9 cellular contexts compared by ENCODE assay signal in genomic region chr11:126080206-126080941, GRCh38. TPM values are rescaled to one million over a fixed set of nuclear protein-coding genes. Genes with fewer than 3 reads are reported as not detected.
DNase-seq lines count a peak whose midpoint lies in the region; ATAC-seq and TF ChIP-seq lines count a peak whose summit lies in the region.
"Had no signal": no experiment of that assay in that cellular context is flagged by ENCODE, and none has a peak within 500 bp of the region (broad histone marks: within the 10 kb centered on the region; RNA-seq: fewer than 3 reads in every experiment).

No MANE protein-coding gene starts in this region.

- no peak for DNase-seq in GM23338 (ENCODE audit: low spot score)
- peak; percentile 30 to 75 for DNase-seq in NCI-H446 (lab: John Stamatoyannopoulos, UW)
- no peak for DNase-seq in heart left ventricle
- no peak for DNase-seq in T-helper 17 cell
- DNase-seq in activated CD4-positive, alpha-beta T cell treated with anti-CD3 and anti-CD28 coated beads for 48 hours, result no peak
- DNase-seq: esophagus squamous epithelium; stimulated activated CD4-positive, alpha-beta T cell treated with anti-CD3 and anti-CD28 coated beads, Interleukin-4, amount 100 ng/mL, for 24 hours had no signal

- H3F3A ChIP-seq in GM23338 (replicated peaks; ENCODE audit: low read depth), result peaks cover 4% of the 10 kb centered on the region; the same call in 1 of the 2 replicates

- H3K27ac ChIP-seq in GM23338 (ENCODE audit: low read depth) (no peak overlapping the region), heart left ventricle (peak overlapping the region in 1 of 12 donors; percentile 55), rectal smooth muscle tissue (ENCODE audit: low read depth, low read length) (peak overlapping the region; percentile 71)
- H3K27ac ChIP-seq: esophagus squamous epithelium had no signal

- H3K4me2 ChIP-seq in GM23338, result peak overlapping the region; percentile 54

- 73 to 80% (median 79%) methylated on average over 8 of the region's 8 CpGs for WGBS in heart left ventricle, 4 donors

- no peak for TF ChIP-seq CTCF in GM23338 (conservative IDR thresholded peaks at IDR 0.05; ENCODE audit: low read depth in 2 of 2)
- no peak for TF ChIP-seq CTCF in heart left ventricle (IDR thresholded peaks at IDR 0.05)

- H3K9ac ChIP-seq in rectal smooth muscle tissue (ENCODE audit: low read length), result no peak overlapping the region

- H3K4me1 ChIP-seq in GM23338 (ENCODE audit: insufficient read depth), result peaks cover 48% of the 10 kb centered on the region
- H3K4me1 ChIP-seq in heart left ventricle, result peaks cover 0 to 10% (median 0%) of the 10 kb centered on the region in 12 donors
- peaks cover 10% of the 10 kb centered on the region for H3K4me1 ChIP-seq in rectal smooth muscle tissue (ENCODE audit: control insufficient read depth, insufficient read depth, low read length)

- H3K9me2 ChIP-seq in GM23338 (ENCODE audit: insufficient read depth), result no peaks in the 10 kb centered on the region

- ATAC-seq in GM23338 (peak; percentile 13), heart left ventricle (peak in 3 of 4 donors; percentile 23 to 27 (median 26)), T-helper 17 cell (no peak), HG03135 (IDR thresholded peaks at IDR 0.05; ENCODE audit: unreplicated experiment) (no peak)

- H2AFZ ChIP-seq in GM23338, result peak overlapping the region; percentile 97

- no peak overlapping the region for H3K4me3 Mint-ChIP-seq in GM23338
- H3K4me3 Mint-ChIP-seq in T-helper 17 cell, result no peak overlapping the region

- H4K20me1 ChIP-seq in GM23338 (replicated peaks; ENCODE audit: insufficient read depth), result no peaks in the 10 kb centered on the region

- H3K27me3 Mint-ChIP-seq in GM23338 (ENCODE audit: insufficient read depth, low read depth, poor library complexity), result peaks cover 18% of the 10 kb centered on the region
- H3K27me3 Mint-ChIP-seq in T-helper 17 cell, result no peaks in the 10 kb centered on the region

- no peaks in the 10 kb centered on the region for H3K27me3 ChIP-seq in GM23338 (ENCODE audit: insufficient read depth)
- H3K27me3 ChIP-seq in heart left ventricle, result peaks cover 0 to 3% (median 0%) of the 10 kb centered on the region in 9 donors
- H3K27me3 ChIP-seq in rectal smooth muscle tissue (ENCODE audit: control insufficient read depth, insufficient read depth, low read length), result no peaks in the 10 kb centered on the region

- H3K36me3 Mint-ChIP-seq in GM23338 (ENCODE audit: low read depth), result no peaks in the 10 kb centered on the region
- H3K36me3 Mint-ChIP-seq in T-helper 17 cell (ENCODE audit: low read depth), result no peaks in the 10 kb centered on the region

- H3K79me2 ChIP-seq in GM23338 (replicated peaks; ENCODE audit: insufficient read depth), result no peaks in the 10 kb centered on the region

- no peaks in the 10 kb centered on the region for H3K9me3 Mint-ChIP-seq in GM23338

- no peaks in the 10 kb centered on the region for H3K36me3 ChIP-seq in GM23338 (ENCODE audit: insufficient read depth)
- no peaks in the 10 kb centered on the region for H3K36me3 ChIP-seq in heart left ventricle
- H3K36me3 ChIP-seq in rectal smooth muscle tissue (ENCODE audit: control insufficient read depth, insufficient read depth, low read length), result no peaks in the 10 kb centered on the region
- H3K36me3 ChIP-seq: esophagus squamous epithelium had no signal

- no peak for TF ChIP-seq POLR2A in heart left ventricle (IDR thresholded peaks at IDR 0.05)

- H3K9me3 ChIP-seq in heart left ventricle (no peaks in the 10 kb centered on the region), T-helper 17 cell (ENCODE audit: control insufficient read depth, low read length, poor library complexity, severe bottlenecking) (no peaks in the 10 kb centered on the region)
- H3K9me3 ChIP-seq: esophagus squamous epithelium had no signal

- H3K4me1 Mint-ChIP-seq in GM23338 (peaks cover 61% of the 10 kb centered on the region), T-helper 17 cell (peaks cover 14% of the 10 kb centered on the region)

- intact Hi-C loops in heart left ventricle (cut with DNase I), result no loop called here

- H3K4me3 ChIP-seq in GM23338 (no peak overlapping the region), heart left ventricle (no peak overlapping the region), rectal smooth muscle tissue (ENCODE audit: low read length) (no peak overlapping the region)
- H3K4me3 ChIP-seq: esophagus squamous epithelium had no signal

- H3K27ac Mint-ChIP-seq in GM23338 (peak overlapping the region; percentile 89), T-helper 17 cell (no peak overlapping the region)

TF ChIP-seq in GM23338, 12 proteins besides CTCF, POLR2A, EP300 and RAD21:
- TF ChIP-seq JUNB (IDR thresholded peaks at IDR 0.05; ENCODE audit: unreplicated experiment) (no peak), ZNF462 (CRISPR knock-in tag; IDR thresholded peaks at IDR 0.05) (no peak), CREB1 (CRISPR knock-in tag; IDR thresholded peaks at IDR 0.05; ENCODE audit: low read depth) (no peak)

RNA-seq across cellular contexts. Expression of gene CDON, which starts 17.7 kb away (rescaled TPM):
- total RNA-seq in GM23338 (2014; rRNA removed; shearing (Covaris generic)), result 31.2 and 35.5 TPM in 2 replicates
- 3.3 and 4.1 TPM in 2 replicates for polyA plus RNA-seq in GM23338 (2016; fragmentation: Nextera tagmentation; extraction: Ambion mirVana)
- total RNA-seq in heart left ventricle, result 10 to 100 TPM in 2 of 9 donors, 1 to 10 TPM in 7; 5.0 to 51.5 (median 7.4) TPM
- polyA plus RNA-seq in heart left ventricle, result 1 to 10 TPM; 1.2 to 2.1 TPM
- total RNA-seq in T-helper 17 cell, result 1 to 10 TPM; 2.0 TPM

Comparison
In these comparisons a context has a peak if more than half of its experiments do, and no peak if none do; other contexts are left out.
1. ATAC-seq: peak in GM23338 (single experiment) and heart left ventricle (3 of 4); none in T-helper 17 cell (single experiment) and HG03135 (single experiment).
2. DNase-seq: peak in NCI-H446 (2 of 2); none in GM23338 (single experiment), heart left ventricle (0 of 5), T-helper 17 cell (0 of 3) and activated CD4-positive, alpha-beta T cell treated with anti-CD3 and anti-CD28 coated beads for 48 hours (single experiment).